ENCODE assay signal across 1 cellular context in genomic region chr15:34342737-34343575, GRCh38.
TF ChIP-seq lines count a peak whose summit lies in the region.

Gene NOP10 (minus strand): TSS chr15:34343136. CDS start chr15:34343073, 63 bp downstream.
Gene NUTM1 (plus strand): TSS chr15:34343315. CDS start chr15:34343697, 382 bp downstream.

TF ChIP-seq in HEK293, 187 proteins besides CTCF, POLR2A, EP300 and RAD21 (continued from another document and continues in another):
- TF ChIP-seq ZNF335 (tag by site-specific recombination; conservative IDR thresholded peaks at IDR 0.05) (peak; percentile 84), ZNF639 (tag by site-specific recombination; IDR thresholded peaks at IDR 0.05) (peak; percentile 56; the same call in 1 of the 2 replicates), ZBTB21 (tag by site-specific recombination; IDR thresholded peaks at IDR 0.05) (peak; percentile 84), IKZF3 (tag by site-specific recombination; IDR thresholded peaks at IDR 0.05) (peak; percentile 29; the same call in 1 of the 2 replicates), ZNF280D (tag by site-specific recombination; IDR thresholded peaks at IDR 0.05) (no peak), ZFP69B (tag by site-specific recombination; IDR thresholded peaks at IDR 0.05) (peak; percentile 63; the same call in 1 of the 2 replicates), ZNF362 (tag by site-specific recombination; IDR thresholded peaks at IDR 0.05) (no peak), ZNF18 (tag by site-specific recombination; IDR thresholded peaks at IDR 0.05) (peak; percentile 27; the same call in 1 of the 2 replicates), ZFP37 (tag by site-specific recombination; IDR thresholded peaks at IDR 0.05) (0 out of 2 replicates have a peak, but pooled peaks have one; percentile 40), ZNF366 (tag by site-specific recombination; conservative IDR thresholded peaks at IDR 0.05) (peak; percentile 94), ZBTB17 (tag by site-specific recombination; IDR thresholded peaks at IDR 0.05) (peak; percentile 85), ZNF184 (tag by site-specific recombination; IDR thresholded peaks at IDR 0.05) (0 out of 2 replicates have a peak, but pooled peaks have one; percentile 42), SP3 (tag by site-specific recombination; IDR thresholded peaks at IDR 0.05) (peak; percentile 48; the same call in 1 of the 2 replicates), ZNF76 (tag by site-specific recombination; IDR thresholded peaks at IDR 0.05; ENCODE audit: borderline replicate concordance, low read depth) (peak; percentile 44; the same call in 1 of the 2 replicates), MZF1 (tag by site-specific recombination; IDR thresholded peaks at IDR 0.05; ENCODE audit: borderline replicate concordance) (peak; percentile 63; the same call in 1 of the 2 replicates), ZNF341 (tag by site-specific recombination; IDR thresholded peaks at IDR 0.05; ENCODE audit: low read depth) (no peak), ZNF324 (tag by site-specific recombination; IDR thresholded peaks at IDR 0.05) (no peak; the same call in 1 of the 2 replicates), ZNF654 (tag by site-specific recombination; IDR thresholded peaks at IDR 0.05; ENCODE audit: low read depth) (peak; percentile 60), ZEB2 (tag by site-specific recombination; IDR thresholded peaks at IDR 0.05) (peak; percentile 88), ZNF610 (tag by site-specific recombination; IDR thresholded peaks at IDR 0.05; ENCODE audit: borderline replicate concordance) (no peak), ZNF600 (tag by site-specific recombination; IDR thresholded peaks at IDR 0.05) (peak; percentile 97), BCL11B (tag by site-specific recombination; IDR thresholded peaks at IDR 0.05; ENCODE audit: low read depth) (no peak), ZNF138 (tag by site-specific recombination; IDR thresholded peaks at IDR 0.05; ENCODE audit: borderline replicate concordance) (no peak), ZNF449 (tag by site-specific recombination; IDR thresholded peaks at IDR 0.05) (peak; percentile 62; the same call in 1 of the 2 replicates), ZNF274 (IDR thresholded peaks at IDR 0.05; ENCODE audit: low read length) (no peak), ZNF274 (tag by site-specific recombination; IDR thresholded peaks at IDR 0.05; ENCODE audit: borderline replicate concordance) (no peak), ZNF501 (tag by site-specific recombination; IDR thresholded peaks at IDR 0.05) (0 out of 2 replicates have a peak, but pooled peaks have one; percentile 40), ZNF544 (tag by site-specific recombination; IDR thresholded peaks at IDR 0.05) (no peak), ATF2 (tag by site-specific recombination; IDR thresholded peaks at IDR 0.05; ENCODE audit: low read depth) (peak; percentile 60), ZNF426 (tag by site-specific recombination; IDR thresholded peaks at IDR 0.05) (no peak), GLIS1 (tag by site-specific recombination; IDR thresholded peaks at IDR 0.05) (peak; percentile 53; the same call in 1 of the 2 replicates), KLF1 (tag by site-specific recombination; IDR thresholded peaks at IDR 0.05) (0 out of 2 replicates have a peak, but pooled peaks have one; percentile 38), ZSCAN16 (tag by site-specific recombination; IDR thresholded peaks at IDR 0.05) (peak; percentile 67), ZNF664 (tag by site-specific recombination; IDR thresholded peaks at IDR 0.05) (peak; percentile 94), ZNF350 (tag by site-specific recombination; IDR thresholded peaks at IDR 0.05) (no peak), ZBTB44 (tag by site-specific recombination; IDR thresholded peaks at IDR 0.05) (peak; percentile 76), KLF8 (tag by site-specific recombination; IDR thresholded peaks at IDR 0.05) (peak; percentile 56; the same call in 1 of the 2 replicates), ZNF521 (tag by site-specific recombination; IDR thresholded peaks at IDR 0.05) (no peak), ZNF626 (tag by site-specific recombination; IDR thresholded peaks at IDR 0.05) (no peak), ZNF623 (tag by site-specific recombination; IDR thresholded peaks at IDR 0.05) (0 out of 2 replicates have a peak, but pooled peaks have one; percentile 6), INSM2 (tag by site-specific recombination; IDR thresholded peaks at IDR 0.05) (peak; percentile 13; the same call in 1 of the 2 replicates), ZNF561 (tag by site-specific recombination; IDR thresholded peaks at IDR 0.05; ENCODE audit: borderline replicate concordance) (no peak), GLI4 (tag by site-specific recombination; IDR thresholded peaks at IDR 0.05) (no peak), KLF9 (tag by site-specific recombination; IDR thresholded peaks at IDR 0.05; ENCODE audit: low read depth) (no peak; the same call in 1 of the 2 replicates), ZNF670 (tag by site-specific recombination; IDR thresholded peaks at IDR 0.05; ENCODE audit: low read depth) (no peak), WT1 (tag by site-specific recombination; IDR thresholded peaks at IDR 0.05) (no peak; the same call in 1 of the 2 replicates), ZBTB48 (tag by site-specific recombination; IDR thresholded peaks at IDR 0.05) (peak; percentile 51; the same call in 1 of the 2 replicates), ZSCAN30 (tag by site-specific recombination; IDR thresholded peaks at IDR 0.05) (peak; percentile 97)
